Comparison of ENCODE assay signal across 8 cellular contexts in genomic region chr6:140319209-140319608, GRCh38.
A peak's percentile ranks its signal among the peaks of the same experiment; 100 is the strongest.
DNase-seq lines count a peak whose midpoint lies in the region; ATAC-seq lines count a peak whose summit lies in the region.

No MANE protein-coding gene starts in this region.

- H3K9ac ChIP-seq in mucosa of rectum (ENCODE audit: low read depth in 1 of 2, low read length in 2 of 2) = no peak overlapping the region

- in situ Hi-C loops in SK-MEL-5 (cut with HindIII; ENCODE audit: low pct_unique_long_range_greater_than_20kb, low sequenced_read_pairs) = no loop called here

- no peaks in the 10 kb centered on the region for H3K27me3 ChIP-seq in mucosa of rectum (ENCODE audit: control insufficient read depth in 2 of 2, insufficient read depth in 2 of 2, low read length in 2 of 2)

- H3K4me3 ChIP-seq in mucosa of rectum (ENCODE audit: low read length in 2 of 2) = peak overlapping the region; percentile 42 to 45

- no peaks in the 10 kb centered on the region for H3K36me3 ChIP-seq in mucosa of rectum (ENCODE audit: control insufficient read depth in 2 of 2, insufficient read depth in 2 of 2, low read length in 2 of 2)

- ATAC-seq in GM18511 (IDR thresholded peaks at IDR 0.05; ENCODE audit: unreplicated experiment) = peak; percentile 78
- ATAC-seq in HG02642 (IDR thresholded peaks at IDR 0.05; ENCODE audit: poor library complexity, unreplicated experiment) = peak; percentile 83

- no peaks in the 10 kb centered on the region for H3K9me3 ChIP-seq in mucosa of rectum (ENCODE audit: control insufficient read depth in 2 of 2, low read length in 2 of 2)

- peak overlapping the region in 1 of 2 donors; percentile 23 for H3K27ac ChIP-seq in mucosa of rectum (ENCODE audit: low read depth in 2 of 2, low read length in 2 of 2)

- no peaks in the 10 kb centered on the region for H3K4me1 ChIP-seq in mucosa of rectum (ENCODE audit: control insufficient read depth in 2 of 2, insufficient read depth in 2 of 2, low read length in 2 of 2)

- DNase-seq in SK-MEL-5 (ENCODE audit: low read depth, low spot score) = peak; percentile 4
- DNase-seq in NCI-H1694 treated with DMSO at 0.1 percent for 48 hours (lab: John Stamatoyannopoulos, UW) = no peak
- no peak for DNase-seq in DMS153 treated with DMSO at 0.1 percent for 48 hours (lab: John Stamatoyannopoulos, UW; ENCODE audit: unreplicated experiment)
- no peak for DNase-seq in NCI-H146 treated with DMSO at 0.1 percent for 48 hours (lab: John Stamatoyannopoulos, UW; ENCODE audit: unreplicated experiment)
- no peak for DNase-seq in SHP77 treated with DMSO at 0.1 percent for 48 hours (lab: John Stamatoyannopoulos, UW)
